ENCODE assay signal across 12 cellular contexts in the genomic region with DNA sequence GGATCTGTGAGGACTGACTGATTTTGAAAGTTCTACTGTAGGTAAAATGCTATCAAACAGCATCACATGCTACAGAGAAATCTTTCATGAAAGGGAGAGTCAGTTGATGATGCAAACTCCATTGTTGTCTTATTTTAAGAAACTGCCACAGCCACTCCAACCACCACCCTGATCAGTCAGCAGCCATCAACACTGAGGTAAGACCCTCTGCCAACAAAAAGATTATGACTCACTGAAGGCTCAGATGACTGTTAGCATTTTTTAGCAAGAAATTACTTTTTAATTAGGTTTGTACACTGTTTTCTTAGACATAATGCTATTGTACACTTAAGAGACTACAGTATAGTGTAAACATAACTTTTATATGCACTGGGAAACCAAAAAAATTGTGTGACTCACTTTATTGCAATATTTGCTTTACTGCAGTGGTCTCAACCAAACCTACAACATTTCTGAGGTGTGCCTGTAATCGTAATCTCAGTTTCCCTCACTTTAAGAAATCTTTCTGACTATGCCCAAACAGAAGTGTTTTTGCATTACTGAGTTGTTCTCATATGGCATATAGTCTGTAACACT. TPM values are rescaled to one million over a fixed set of nuclear protein-coding genes. Genes with fewer than 3 reads are reported as not detected.
DNase-seq lines count a peak whose midpoint lies in the region; ATAC-seq and TF ChIP-seq lines count a peak whose summit lies in the region.
"Had no signal": no experiment of that assay in that cellular context is flagged by ENCODE, and none has a peak within 500 bp of the region (broad histone marks: within the 10 kb centered on the region; RNA-seq: fewer than 3 reads in every experiment).

No MANE protein-coding gene starts in this region.

- H3K4me1 Mint-ChIP-seq in activated T-cell treated with anti-CD3 and anti-CD28 coated beads, Interleukin-2, amount 50 U/mL, for 72 hours (ENCODE audit: low read depth), result peaks cover 34% of the 10 kb centered on the region
- H3K4me1 Mint-ChIP-seq in type B pancreatic cell (ENCODE audit: unreplicated experiment), result peaks cover under 1% of the 10 kb centered on the region

- intact Hi-C loops in aorta (cut with DNase I), result no loop called here
- intact Hi-C loops in thyroid gland (cut with DNase I), result no loop called here

- H3K27ac Mint-ChIP-seq in activated T-cell treated with anti-CD3 and anti-CD28 coated beads, Interleukin-2, amount 50 U/mL, for 72 hours, result peak overlapping the region; percentile 34
- H3K27ac Mint-ChIP-seq in type B pancreatic cell, result no peak overlapping the region

- peak overlapping the region; percentile 24 to 47 for H3K4me3 Mint-ChIP-seq in activated T-cell treated with anti-CD3 and anti-CD28 coated beads, Interleukin-2, amount 50 U/mL, for 72 hours
- H3K4me3 Mint-ChIP-seq in type B pancreatic cell, result no peak overlapping the region

- no peaks in the 10 kb centered on the region for H3K36me3 ChIP-seq in aorta (ENCODE audit: control insufficient read depth in 1 of 2, insufficient read depth in 2 of 2, low read length in 1 of 2)
- H3K36me3 ChIP-seq in thyroid gland, result no peaks in the 10 kb centered on the region

- no peaks in the 10 kb centered on the region for H3K9me3 Mint-ChIP-seq in activated T-cell treated with anti-CD3 and anti-CD28 coated beads, Interleukin-2, amount 50 U/mL, for 72 hours
- H3K9me3 Mint-ChIP-seq in type B pancreatic cell, result no peaks in the 10 kb centered on the region

- no peak for TF ChIP-seq POLR2A in thyroid gland (IDR thresholded peaks at IDR 0.05)

- H3K27me3 ChIP-seq in aorta (ENCODE audit: control insufficient read depth in 1 of 2, insufficient read depth in 2 of 2, low read length in 1 of 2) (no peaks in the 10 kb centered on the region), thyroid gland (no peaks in the 10 kb centered on the region)

- H3K27ac ChIP-seq in aorta (ENCODE audit: low read depth in 1 of 2, low read length in 2 of 2) (no peak overlapping the region), thyroid gland (no peak overlapping the region)
- H3K27ac ChIP-seq: psoas muscle had no signal

- peaks cover 0 to 2% of the 10 kb centered on the region in 2 donors for H3K4me1 ChIP-seq in aorta (ENCODE audit: control insufficient read depth in 1 of 2, insufficient read depth in 2 of 2, low read length in 2 of 2)
- H3K4me1 ChIP-seq in thyroid gland, result peaks cover 1 to 5% of the 10 kb centered on the region in 2 donors
- H3K4me1 ChIP-seq: psoas muscle had no signal

- DNase-seq in GM04503 (ENCODE audit: low read depth) (peak; percentile 45), glomerular visceral epithelial cell (ENCODE audit: extremely low spot score) (peak; percentile 37), aorta (no peak), iPS-NIHi11 (ENCODE audit: low spot score) (no peak), type B pancreatic cell (ENCODE audit: extremely low spot score, unreplicated experiment) (no peak), thyroid gland (no peak)
- peak; percentile 56 to 73 for DNase-seq in activated T-cell treated with anti-CD3 and anti-CD28 coated beads, Interleukin-2, amount 50 U/mL, for 72 hours
- DNase-seq: DND-41, NCI-H2227 treated with DMSO at 0.1 percent for 48 hours, psoas muscle had no signal

- no peaks in the 10 kb centered on the region for H3K27me3 Mint-ChIP-seq in activated T-cell treated with anti-CD3 and anti-CD28 coated beads, Interleukin-2, amount 50 U/mL, for 72 hours (ENCODE audit: low read depth)
- H3K27me3 Mint-ChIP-seq in type B pancreatic cell, result no peaks in the 10 kb centered on the region

- WGBS in aorta, 2 donors, result 83 to 92% methylated on average over 1 of the region's 1 CpG
- WGBS in thyroid gland, 2 donors, result 98 to 100% methylated on average over 1 of the region's 1 CpG

- TF ChIP-seq CTCF in type B pancreatic cell (conservative IDR thresholded peaks at IDR 0.05) (no peak), thyroid gland (IDR thresholded peaks at IDR 0.05) (no peak)

- H3K9me3 ChIP-seq in aorta (ENCODE audit: control insufficient read depth, low read length) (no peaks in the 10 kb centered on the region), thyroid gland (no peaks in the 10 kb centered on the region)
- H3K9me3 ChIP-seq: psoas muscle had no signal

- H3K4me3 ChIP-seq in aorta (ENCODE audit: low read length in 2 of 2) (no peak overlapping the region), thyroid gland (replicated peaks in 1 of 3) (no peak overlapping the region)
- H3K4me3 ChIP-seq: psoas muscle had no signal

- ATAC-seq in HG03565 (IDR thresholded peaks at IDR 0.05; ENCODE audit: unreplicated experiment), result peak; percentile 33
- peak; percentile 93 to 96 for ATAC-seq in activated T-cell treated with anti-CD3 and anti-CD28 coated beads, Interleukin-2, amount 50 U/mL, for 72 hours (replicated peaks in 1 of 2)
- no peak for ATAC-seq in aorta (ENCODE audit: low FRiP score)
- ATAC-seq: left lobe of liver, psoas muscle had no signal

- peaks cover 2 to 5% of the 10 kb centered on the region in 2 donors for H3K36me3 Mint-ChIP-seq in activated T-cell treated with anti-CD3 and anti-CD28 coated beads, Interleukin-2, amount 50 U/mL, for 72 hours (ENCODE audit: insufficient read depth in 2 of 2)
- H3K36me3 Mint-ChIP-seq in type B pancreatic cell, result peaks cover 4% of the 10 kb centered on the region

RNA-seq across cellular contexts. Expression of gene METTL8, which starts 42.8 kb away (rescaled TPM):
- total RNA-seq in activated T-cell treated with anti-CD3 and anti-CD28 coated beads, Interleukin-2, amount 50 U/mL, for 72 hours, result 10 to 100 TPM; 25.6 to 31.0 TPM
- total RNA-seq in aorta (10 to 100 TPM; 18.4 to 26.2 TPM), type B pancreatic cell (ENCODE audit: low replicate concordance) (26.5 and 30.4 TPM in 2 replicates), thyroid gland (10 to 100 TPM; 10.6 to 13.7 (median 13.2) TPM)
- polyA plus RNA-seq in aorta, result 1 to 10 TPM; 7.7 to 8.3 TPM

RNA-seq across cellular contexts. Expression of gene DCAF17, which starts 43.0 kb away (rescaled TPM):
- total RNA-seq in activated T-cell treated with anti-CD3 and anti-CD28 coated beads, Interleukin-2, amount 50 U/mL, for 72 hours, result 10 to 100 TPM; 21.9 to 35.1 TPM
- 10 to 100 TPM; 17.5 to 20.3 TPM for total RNA-seq in aorta
- 1 to 10 TPM; 5.4 to 7.7 TPM for polyA plus RNA-seq in aorta
- 12.9 and 26.4 TPM in 2 replicates for total RNA-seq in type B pancreatic cell (ENCODE audit: low replicate concordance)
- 10 to 100 TPM; 38.7 to 52.1 (median 46.2) TPM for total RNA-seq in thyroid gland

Comparison
In these comparisons a context has a peak if more than half of its experiments do, and no peak if none do; other contexts are left out.
1. DNase-seq: peak in GM04503 (single experiment), activated T-cell treated with anti-CD3 and anti-CD28 coated beads, Interleukin-2, amount 50 U/mL, for 72 hours (2 of 2) and glomerular visceral epithelial cell (single experiment); none in aorta (0 of 2), iPS-NIHi11 (single experiment), type B pancreatic cell (single experiment) and thyroid gland (0 of 2).